Comparison of ENCODE assay signal across 15 cellular contexts in the genomic region with DNA sequence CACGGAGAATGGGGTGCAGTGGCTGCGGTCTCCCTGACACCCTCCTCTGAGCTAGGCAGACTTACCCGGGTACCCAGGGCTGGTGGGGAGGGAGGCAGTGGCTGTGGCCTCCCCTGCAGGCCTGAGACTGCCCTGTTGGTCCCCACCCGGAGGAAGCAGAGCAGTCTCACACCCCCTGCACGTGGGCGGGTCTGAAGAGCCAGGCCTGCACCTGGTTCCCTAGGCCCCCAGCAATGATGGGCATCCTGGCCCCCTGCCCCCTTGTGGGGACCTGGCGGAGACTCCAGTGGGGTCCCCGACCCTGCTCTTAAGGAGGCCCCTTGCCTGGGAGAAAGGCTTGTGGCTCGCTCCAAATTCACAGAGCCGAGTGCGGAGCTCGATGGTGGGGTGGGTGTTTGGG. TPM values are rescaled to one million over a fixed set of nuclear protein-coding genes. Genes with fewer than 3 reads are reported as not detected.
DNase-seq lines count a peak whose midpoint lies in the region; ATAC-seq and TF ChIP-seq lines count a peak whose summit lies in the region.
"Had no signal": no experiment of that assay in that cellular context is flagged by ENCODE, and none has a peak within 500 bp of the region (broad histone marks: within the 10 kb centered on the region; RNA-seq: fewer than 3 reads in every experiment).

No MANE protein-coding gene starts in this region.

- H3K4me1 Mint-ChIP-seq in GM23338 (peaks cover 21% of the 10 kb centered on the region), H9 (peaks cover 27 to 35% of the 10 kb centered on the region in 2 experiments)
- no peaks in the 10 kb centered on the region for H3K4me1 Mint-ChIP-seq in effector memory CD8-positive, alpha-beta T cell (ENCODE audit: low read depth in 2 of 2)
- H3K4me1 Mint-ChIP-seq: CD4-positive, alpha-beta memory T cell had no signal

- TF ChIP-seq CTCF in GM23338 (conservative IDR thresholded peaks at IDR 0.05; ENCODE audit: low read depth in 2 of 2) (no peak), H9 (conservative IDR thresholded peaks at IDR 0.05) (no peak), SK-N-SH (IDR thresholded peaks at IDR 0.05) (no peak)

- H3K79me2 ChIP-seq in GM23338 (replicated peaks; ENCODE audit: insufficient read depth) (no peaks in the 10 kb centered on the region), H9 (ENCODE audit: insufficient read depth, low read length) (no peaks in the 10 kb centered on the region), SK-N-SH (ENCODE audit: insufficient read depth) (no peaks in the 10 kb centered on the region)

- H3K27me3 ChIP-seq in GM23338 (ENCODE audit: insufficient read depth) = no peaks in the 10 kb centered on the region
- H3K27me3 ChIP-seq in H9 (ENCODE audit: insufficient read depth, low read length) = no peaks in the 10 kb centered on the region
- H3K27me3 ChIP-seq in ectodermal cell (ENCODE audit: control insufficient read depth, insufficient read depth, low read length, poor library complexity, severe bottlenecking) = no peaks in the 10 kb centered on the region
- peaks cover 0 to 7% (median 0%) of the 10 kb centered on the region in 3 experiments for H3K27me3 ChIP-seq in neuronal stem cell (ENCODE audit: control insufficient read depth in 3 of 3, insufficient read depth in 3 of 3, low read depth in 1 of 3, low read length in 3 of 3)
- H3K27me3 ChIP-seq in SK-N-SH (ENCODE audit: insufficient read depth) = no peaks in the 10 kb centered on the region
- H3K27me3 ChIP-seq: BLaER1 had no signal

- H3K9me3 Mint-ChIP-seq in GM23338 = no peaks in the 10 kb centered on the region
- H3K9me3 Mint-ChIP-seq in H9 = no peaks in the 10 kb centered on the region
- no peaks in the 10 kb centered on the region for H3K9me3 Mint-ChIP-seq in effector memory CD8-positive, alpha-beta T cell
- H3K9me3 Mint-ChIP-seq: CD14-positive monocyte; CD4-positive, alpha-beta memory T cell had no signal

- no peak overlapping the region for H3K27ac ChIP-seq in GM23338 (ENCODE audit: low read depth)
- H3K27ac ChIP-seq in H9 (ENCODE audit: insufficient read length, low read depth, low read length) = no peak overlapping the region
- peak overlapping the region; percentile 8 for H3K27ac ChIP-seq in ectodermal cell (ENCODE audit: insufficient read depth, low read depth, low read length, poor library complexity, severe bottlenecking)
- H3K27ac ChIP-seq in neuronal stem cell (replicated peaks; ENCODE audit: low read length) = no peak overlapping the region
- no peak overlapping the region for H3K27ac ChIP-seq in SK-N-SH (ENCODE audit: low read depth in 2 of 2, low read length in 1 of 2)
- H3K27ac ChIP-seq: BLaER1, KMS-11 had no signal

- POLR2A ChIA-PET in SK-N-SH (lab: Yijun Ruan, JAX) = no interaction called here

- H3K9me2 ChIP-seq in GM23338 (ENCODE audit: insufficient read depth) (no peaks in the 10 kb centered on the region), SK-N-SH (no peaks in the 10 kb centered on the region)

- H4K91ac ChIP-seq in H9 (ENCODE audit: insufficient read length, low read depth, low read length) (no peak overlapping the region), neuronal stem cell (ENCODE audit: low read depth, low read length, poor library complexity) (no peak overlapping the region)

- H4K8ac ChIP-seq in H9 (replicated peaks; ENCODE audit: insufficient read length, low read depth, low read length) (no peak overlapping the region), neuronal stem cell (ENCODE audit: low read depth, low read length) (no peak overlapping the region)

- no peaks in the 10 kb centered on the region for H3F3A ChIP-seq in GM23338 (replicated peaks; ENCODE audit: low read depth)
- no peaks in the 10 kb centered on the region for H3F3A ChIP-seq in SK-N-SH (replicated peaks; ENCODE audit: insufficient read depth)

- H3K14ac ChIP-seq in H9 (ENCODE audit: insufficient read depth, low read length) (peak overlapping the region; percentile 49), neuronal stem cell (ENCODE audit: low read length) (peak overlapping the region; percentile 65)

- H4K5ac ChIP-seq in H9 (ENCODE audit: insufficient read length, low read depth, low read length) = no peak overlapping the region

- H2BK12ac ChIP-seq in H9 (ENCODE audit: insufficient read length, low read depth, low read length) (no peak overlapping the region), neuronal stem cell (ENCODE audit: low read length) (peak overlapping the region; percentile 49)

- peak; percentile 20; the same call in 2 of the 3 replicates for ATAC-seq in GM23338
- ATAC-seq in effector memory CD8-positive, alpha-beta T cell (replicated peaks) = no peak
- ATAC-seq: HCT116 had no signal

- H3K9ac ChIP-seq in H9 (ENCODE audit: extremely low read depth, insufficient read length, low read length) (no peak overlapping the region), neuronal stem cell (ENCODE audit: low read depth, low read length, poor library complexity) (no peak overlapping the region), SK-N-SH (no peak overlapping the region)
- H3K9ac ChIP-seq: BLaER1, KMS-11 had no signal

- H3K36me3 Mint-ChIP-seq in GM23338 (ENCODE audit: low read depth) (no peaks in the 10 kb centered on the region), H9 (ENCODE audit: insufficient read depth in 1 of 3, low read depth in 3 of 3) (no peaks in the 10 kb centered on the region; a peak in 2 of 7 replicates)
- H3K36me3 Mint-ChIP-seq in effector memory CD8-positive, alpha-beta T cell (ENCODE audit: insufficient read depth) = peaks cover 6% of the 10 kb centered on the region
- H3K36me3 Mint-ChIP-seq: CD4-positive, alpha-beta memory T cell had no signal

- DNase-seq in GM23338 (ENCODE audit: low spot score) (no peak), H9 (no peak), neuronal stem cell (ENCODE audit: low spot score) (no peak), SK-N-SH (no peak), ACHN (no peak)
- DNase-seq in effector memory CD8-positive, alpha-beta T cell = no peak
- DNase-seq: CD4-positive, alpha-beta memory T cell; DMS153; DMS79; GF-D8 had no signal

- H4K20me1 ChIP-seq in GM23338 (replicated peaks; ENCODE audit: insufficient read depth) (no peaks in the 10 kb centered on the region), H9 (ENCODE audit: control insufficient read depth, insufficient read depth, insufficient read length) (no peaks in the 10 kb centered on the region), SK-N-SH (ENCODE audit: insufficient read depth) (no peaks in the 10 kb centered on the region)
- H4K20me1 ChIP-seq: BLaER1 had no signal

- H3K36me3 ChIP-seq in GM23338 (ENCODE audit: insufficient read depth) (no peaks in the 10 kb centered on the region), ectodermal cell (ENCODE audit: control insufficient read depth, insufficient read depth, low read length) (no peaks in the 10 kb centered on the region), neuronal stem cell (replicated peaks in 1 of 2; ENCODE audit: control insufficient read depth in 2 of 2, insufficient read depth in 2 of 2, low read length in 2 of 2) (no peaks in the 10 kb centered on the region), SK-N-SH (replicated peaks in 1 of 2; ENCODE audit: control insufficient read depth in 1 of 2, insufficient read depth in 2 of 2, low read length in 1 of 2) (peaks cover 0 to 3% of the 10 kb centered on the region in 2 experiments)
- H3K36me3 ChIP-seq: BLaER1 had no signal

- no peak overlapping the region for H3K56ac ChIP-seq in H9 (ENCODE audit: insufficient read length, low read depth, low read length)

- no peak overlapping the region for H2BK20ac ChIP-seq in H9 (ENCODE audit: low read depth, low read length, poor library complexity, severe bottlenecking)

- H2BK5ac ChIP-seq in H9 (ENCODE audit: insufficient read length, low read length) (no peak overlapping the region), neuronal stem cell (ENCODE audit: low read length) (peak overlapping the region; percentile 59)

- H3K4me2 ChIP-seq in GM23338 = no peak overlapping the region
- no peak overlapping the region for H3K4me2 ChIP-seq in H9 (ENCODE audit: insufficient read depth, insufficient read length, low read length)
- H3K4me2 ChIP-seq in neuronal stem cell (ENCODE audit: insufficient read depth, low read length, poor library complexity, severe bottlenecking) = no peak overlapping the region
- H3K4me2 ChIP-seq in SK-N-SH = no peak overlapping the region
- H3K4me2 ChIP-seq: BLaER1, KMS-11 had no signal

- in situ Hi-C loops in ACHN (cut with HindIII; ENCODE audit: low pct_ligation_motif_present, low pct_unique_long_range_greater_than_20kb, low sequenced_read_pairs) = no loop called here

- H2AFZ ChIP-seq in GM23338 = no peak overlapping the region
- no peak overlapping the region for H2AFZ ChIP-seq in H9 (ENCODE audit: low read length)
- H2AFZ ChIP-seq in neuronal stem cell (ENCODE audit: low read length) = peak overlapping the region; percentile 24
- H2AFZ ChIP-seq in SK-N-SH (ENCODE audit: low read depth) = no peak overlapping the region

- no peak overlapping the region for H2BK15ac ChIP-seq in H9 (ENCODE audit: low read depth, low read length)
- peak overlapping the region; percentile 68 for H2BK15ac ChIP-seq in neuronal stem cell (ENCODE audit: low read length)

- no peak overlapping the region for H2BK120ac ChIP-seq in H9 (ENCODE audit: low read depth, low read length, poor library complexity, severe bottlenecking)
- H2BK120ac ChIP-seq in neuronal stem cell (ENCODE audit: low read depth, low read length) = peak overlapping the region; percentile 63

- H2AK5ac ChIP-seq in H9 (ENCODE audit: insufficient read length, low read length) (no peak overlapping the region), neuronal stem cell (ENCODE audit: low read depth, low read length) (peak overlapping the region; percentile 94)

- H3K18ac ChIP-seq in H9 (ENCODE audit: insufficient read length, low read depth, low read length) (peak overlapping the region; percentile 40), neuronal stem cell (ENCODE audit: low read length) (peak overlapping the region; percentile 94)

- no peak overlapping the region; the same call in 1 of the 2 replicates for H3K4ac ChIP-seq in H9 (ENCODE audit: low read depth, low read length)
- no peak overlapping the region for H3K4ac ChIP-seq in neuronal stem cell (ENCODE audit: low read length)

- H3K27me3 Mint-ChIP-seq in GM23338 (ENCODE audit: insufficient read depth, low read depth, poor library complexity) (peaks cover 5% of the 10 kb centered on the region), H9 (ENCODE audit: low read depth) (no peaks in the 10 kb centered on the region)
- no peaks in the 10 kb centered on the region for H3K27me3 Mint-ChIP-seq in effector memory CD8-positive, alpha-beta T cell
- H3K27me3 Mint-ChIP-seq: CD4-positive, alpha-beta memory T cell had no signal

- CTCF ChIA-PET in SK-N-SH (lab: Yijun Ruan, JAX) = no interaction called here

- H3K9me3 ChIP-seq in H9 (ENCODE audit: control insufficient read depth, low read depth, low read length) (no peaks in the 10 kb centered on the region), ectodermal cell (ENCODE audit: control insufficient read depth, low read length) (no peaks in the 10 kb centered on the region), neuronal stem cell (replicated peaks in 1 of 2; ENCODE audit: control insufficient read depth in 2 of 2, insufficient read depth in 1 of 2, low read depth in 1 of 2, low read length in 2 of 2) (no peaks in the 10 kb centered on the region), SK-N-SH (no peaks in the 10 kb centered on the region)
- H3K9me3 ChIP-seq: BLaER1 had no signal

- WGBS in H9 (ENCODE audit: extremely low coverage, insufficient read length, low lambda C conversion rate) = no CpG with 5 or more reads among the region's 12 CpGs
- whole genome bisulfite sequencing in ectodermal cell, 2 experiments = 89 to 90% methylated on average over 12 of the region's 12 CpGs
- WGBS in neuronal stem cell (ENCODE audit: extremely low coverage in 2 of 2, insufficient read length in 2 of 2, insufficient replicate concordance in 1 of 2), 2 donors = no CpG with 5 or more reads among the region's 12 CpGs
- WGBS in SK-N-SH (ENCODE audit: low lambda C conversion rate) = 95% methylated on average over 9 of the region's 12 CpGs

- H3K4me3 ChIP-seq in GM23338 (no peak overlapping the region), ectodermal cell (ENCODE audit: insufficient read depth, low read depth, low read length) (no peak overlapping the region), neuronal stem cell (ENCODE audit: low read length in 2 of 2) (no peak overlapping the region), SK-N-SH (ENCODE audit: low read depth in 2 of 2, low read length in 1 of 2) (no peak overlapping the region)
- H3K4me3 ChIP-seq: BLaER1 had no signal

- peaks cover 8% of the 10 kb centered on the region; the same call in 1 of the 2 replicates for H3K4me1 ChIP-seq in GM23338 (ENCODE audit: insufficient read depth)
- H3K4me1 ChIP-seq in H9 (ENCODE audit: insufficient read depth, low read length) = peaks cover 1% of the 10 kb centered on the region; the same call in 1 of the 2 replicates
- peaks cover 2% of the 10 kb centered on the region for H3K4me1 ChIP-seq in ectodermal cell (ENCODE audit: control insufficient read depth, insufficient read depth, low read length)
- H3K4me1 ChIP-seq in neuronal stem cell (ENCODE audit: control insufficient read depth in 2 of 2, insufficient read depth in 1 of 2, low read depth in 1 of 2, low read length in 2 of 2) = peaks cover 8 to 10% of the 10 kb centered on the region in 2 donors
- no peaks in the 10 kb centered on the region for H3K4me1 ChIP-seq in SK-N-SH (ENCODE audit: control insufficient read depth in 1 of 2, insufficient read depth in 2 of 2, low read depth in 1 of 2, low read length in 1 of 2)

- peaks cover 3% of the 10 kb centered on the region for H3K23me2 ChIP-seq in H9 (ENCODE audit: insufficient read length, low read depth, low read length, poor library complexity, severe bottlenecking)

- H3K23ac ChIP-seq in H9 (ENCODE audit: insufficient read length, low read depth, low read length) (no peak overlapping the region), neuronal stem cell (ENCODE audit: low read depth, low read length, poor library complexity) (no peak overlapping the region)

- H3K27ac Mint-ChIP-seq in GM23338 (no peak overlapping the region), H9 (peak overlapping the region in 2 of 3 experiments; percentile 37 to 90; a peak in 1 of 7 replicates)
- no peak overlapping the region for H3K27ac Mint-ChIP-seq in effector memory CD8-positive, alpha-beta T cell
- H3K27ac Mint-ChIP-seq: CD4-positive, alpha-beta memory T cell had no signal

- H3T11ph ChIP-seq in H9 (ENCODE audit: low read length) = no peak overlapping the region

- TF ChIP-seq EP300 in SK-N-SH (IDR thresholded peaks at IDR 0.05; ENCODE audit: borderline replicate concordance in 1 of 2, low read depth in 1 of 2, low read length in 1 of 2) = no peak

- no peak overlapping the region for H3K4me3 Mint-ChIP-seq in GM23338
- H3K4me3 Mint-ChIP-seq in H9 = no peak overlapping the region
- H3K4me3 Mint-ChIP-seq in effector memory CD8-positive, alpha-beta T cell = no peak overlapping the region
- H3K4me3 Mint-ChIP-seq: CD14-positive monocyte; CD4-positive, alpha-beta memory T cell had no signal

- no peak for TF ChIP-seq RAD21 in SK-N-SH (IDR thresholded peaks at IDR 0.05; ENCODE audit: low read length)

- H3K79me1 ChIP-seq in H9 (ENCODE audit: insufficient read depth, low read depth, low read length, poor library complexity, severe bottlenecking) (no peaks in the 10 kb centered on the region), neuronal stem cell (ENCODE audit: low read depth, low read length) (no peaks in the 10 kb centered on the region)

RNA-seq across cellular contexts. Expression of a gene that starts 13.8 kb away (rescaled TPM):
- total RNA-seq in GM23338 (2014; rRNA removed; shearing (Covaris generic)) = 0.14 TPM in 1 of 2 replicates, not detected in the other
- polyA plus RNA-seq in GM23338 (2016; fragmentation: Nextera tagmentation; extraction: Ambion mirVana) (0.31 TPM in 1 of 2 replicates, not detected in the other), SK-N-SH (2012; rRNA removed) (0.05 TPM in 1 of 2 replicates, not detected in the other)
- total RNA-seq in H9 (2021) = 1.3 and 1.6 TPM in 2 replicates
- polyA plus RNA-seq in ectodermal cell (2013, experiment 1 of 4) = 0.19 TPM
- not detected for polyA plus RNA-seq in ectodermal cell (2013, experiment 2 of 4)
- 0.37 TPM for polyA plus RNA-seq in ectodermal cell (2013, experiment 3 of 4)
- polyA plus RNA-seq in ectodermal cell (2013, experiment 4 of 4) = not detected
- 0.18 TPM for polyA plus RNA-seq in neuronal stem cell (2013, experiment 1 of 2)
- 0.06 TPM for polyA plus RNA-seq in neuronal stem cell (2013, experiment 2 of 2)
- polyA plus RNA-seq in SK-N-SH (2012; cell fraction: cytosol; rRNA removed) = not detected in 2 replicates
- polyA plus RNA-seq in SK-N-SH (2012; cell fraction: nucleus; rRNA removed) = 0.04 TPM in 1 of 2 replicates, not detected in the other

Comparison
In these comparisons a context has a peak if more than half of its experiments do, and no peak if none do; other contexts are left out.
1. H3K27ac Mint-ChIP-seq: peak in H9 (2 of 3); none in GM23338 (single experiment) and effector memory CD8-positive, alpha-beta T cell (0 of 2).